8 cellular contexts compared by ENCODE assay signal in the genomic region with DNA sequence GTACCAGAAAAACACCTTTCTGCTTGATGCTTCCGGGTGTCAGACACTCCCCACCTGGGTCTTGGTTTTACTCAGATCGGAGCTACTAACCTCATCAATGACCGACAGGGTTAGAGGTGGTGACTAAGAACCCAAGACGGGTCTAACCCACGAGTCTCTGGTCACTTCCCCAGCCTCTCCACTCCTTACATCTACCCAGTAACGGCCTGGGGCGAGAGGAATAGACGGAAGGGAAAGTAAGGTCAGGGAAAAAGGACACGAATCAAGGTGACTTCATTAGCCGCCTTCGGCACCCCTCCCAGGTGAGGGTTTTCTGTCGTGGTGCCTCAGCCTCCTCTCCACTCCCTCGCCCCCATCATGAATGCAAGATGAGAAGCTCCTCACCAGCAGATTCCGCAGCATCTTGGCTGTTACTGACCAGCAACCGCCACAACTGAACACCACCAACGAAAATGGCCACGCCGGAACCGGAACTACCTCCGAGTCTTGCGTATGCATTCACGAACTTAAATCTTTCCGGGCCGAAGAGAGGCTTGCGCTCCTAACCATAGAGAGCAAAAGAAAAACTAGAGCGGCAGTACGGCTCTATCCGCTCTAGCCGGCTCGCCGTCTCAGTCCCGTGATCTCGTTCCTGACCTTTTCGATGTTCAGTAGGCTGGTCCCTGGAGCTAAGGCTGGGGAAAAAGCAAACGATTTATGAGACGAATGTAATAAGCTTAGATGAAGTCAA. TPM values are rescaled to one million over a fixed set of nuclear protein-coding genes. Genes with fewer than 3 reads are reported as not detected.
DNase-seq lines count a peak whose midpoint lies in the region; ATAC-seq and TF ChIP-seq lines count a peak whose summit lies in the region.

A gene with protein sequence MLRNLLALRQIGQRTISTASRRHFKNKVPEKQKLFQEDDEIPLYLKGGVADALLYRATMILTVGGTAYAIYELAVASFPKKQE (minus strand): TSS at position 469 of the 730 bp plus-strand sequence. CDS start 67 bp downstream, at position 402.

- H3K27me3 Mint-ChIP-seq in CD8-positive, alpha-beta memory T cell: peaks cover 4 to 20% of the 10 kb centered on the region in 2 donors

- peaks cover 27 to 47% (median 34%) of the 10 kb centered on the region in 3 donors for H3K4me1 Mint-ChIP-seq in CD8-positive, alpha-beta memory T cell

- H3K36me3 Mint-ChIP-seq in CD8-positive, alpha-beta memory T cell: peaks cover 5 to 34% (median 7%) of the 10 kb centered on the region in 3 donors

- H3K36me3 ChIP-seq in CD8-positive, alpha-beta memory T cell (ENCODE audit: insufficient read depth, low read length): no peaks in the 10 kb centered on the region
- H3K36me3 ChIP-seq in lower lobe of right lung: peaks cover 27% of the 10 kb centered on the region

- peak within 1 kb of the TSS; percentile 97 to 99 (median 98) for H3K4me3 Mint-ChIP-seq in CD8-positive, alpha-beta memory T cell

- ATAC-seq in GM19468 (IDR thresholded peaks at IDR 0.05; ENCODE audit: extremely low read depth, unreplicated experiment): peak; percentile 97
- ATAC-seq in lower lobe of right lung: peak; percentile 99

- no peak for TF ChIP-seq CTCF in lower lobe of right lung (IDR thresholded peaks at IDR 0.05)

- no peaks in the 10 kb centered on the region for H3K9me3 ChIP-seq in CD8-positive, alpha-beta memory T cell (ENCODE audit: low read length)
- H3K9me3 ChIP-seq in lower lobe of right lung: no peaks in the 10 kb centered on the region

- H3K27ac ChIP-seq in CD8-positive, alpha-beta memory T cell (ENCODE audit: low read depth, low read length): peak within 1 kb of the TSS; percentile 84
- peak within 1 kb of the TSS; percentile 94 for H3K27ac ChIP-seq in lower lobe of right lung

- intact Hi-C loops in lower lobe of right lung (cut with DNase I): no loop called here

- H3K4me1 ChIP-seq in CD8-positive, alpha-beta memory T cell (ENCODE audit: insufficient read depth, low read length): peaks cover 5% of the 10 kb centered on the region
- H3K4me1 ChIP-seq in lower lobe of right lung: peaks cover 31% of the 10 kb centered on the region

- peak within 1 kb of the TSS; percentile 95 to 100 (median 99) for H3K27ac Mint-ChIP-seq in CD8-positive, alpha-beta memory T cell

- POLR2A ChIA-PET in CD8-positive, alpha-beta memory T cell (lab: Charles Lee): interaction anchor here (0.7 to 2.1 kb wide), 8 partner anchors 27 to 1781 kb away, joined by 3 to 10 read pairs (median 3); a partner anchor contains a TSS

- no peaks in the 10 kb centered on the region for H3K27me3 ChIP-seq in CD8-positive, alpha-beta memory T cell (ENCODE audit: insufficient read depth, low read length, poor library complexity, severe bottlenecking)
- H3K27me3 ChIP-seq in lower lobe of right lung (ENCODE audit: low read depth): no peaks in the 10 kb centered on the region

- peak within 1 kb of the TSS; percentile 83 for H3K4me3 ChIP-seq in CD8-positive, alpha-beta memory T cell (ENCODE audit: low read length)
- H3K4me3 ChIP-seq in lower lobe of right lung: peak within 1 kb of the TSS; percentile 87

- peak; percentile 73 to 90 (median 84) for DNase-seq in CD8-positive, alpha-beta memory T cell
- peak; percentile 86 for DNase-seq in HS-5 (ENCODE audit: low read depth)
- peak; percentile 79 for DNase-seq in NK-92 treated with Interleukin-12 subunit alpha and Interleukin-12 subunit beta, amount 100 ng/mL, for 24 hours (lab: John Stamatoyannopoulos, UW)
- DNase-seq in activated CD8-positive, alpha-beta memory T cell treated with anti-CD3 and anti-CD28 coated beads for 24 hours: peak; percentile 90
- peak; percentile 78 for DNase-seq in effector CD4-positive, alpha-beta T cell
- peak; percentile 93 for DNase-seq in lower lobe of right lung
- peak; percentile 68 to 80 (median 80) for DNase-seq in stimulated activated CD4-positive, alpha-beta T cell treated with anti-CD3 and anti-CD28 coated beads, TNF-alpha, amount 100 ng/mL, for 24 hours (ENCODE audit: low read depth in 3 of 3)

- CTCF ChIA-PET in CD8-positive, alpha-beta memory T cell (lab: Charles Lee): interaction anchor here (1.1 to 2.9 kb wide), 4 partner anchors 8 to 42 kb away, joined by 3 to 12 read pairs (median 7); a partner anchor contains a TSS

- no peaks in the 10 kb centered on the region for H3K9me3 Mint-ChIP-seq in CD8-positive, alpha-beta memory T cell

RNA-seq across cellular contexts. Expression of the gene that starts here (rescaled TPM):
- 100 to 1,000 TPM; 504 to 527 TPM for total RNA-seq in CD8-positive, alpha-beta memory T cell
- 853 TPM for polyA plus RNA-seq in CD8-positive, alpha-beta memory T cell
- total RNA-seq in lower lobe of right lung: 267 TPM

Comparison
In these comparisons a context has a peak if more than half of its experiments do, and no peak if none do; other contexts are left out.
1. Peak in every context shown above with its lines: DNase-seq, ATAC-seq, H3K4me3 ChIP-seq and H3K27ac ChIP-seq.